ENCODE assay signal across 9 cellular contexts in genomic region chr16:57734925-57735754, GRCh38. TPM values are rescaled to one million over a fixed set of nuclear protein-coding genes. Genes with fewer than 3 reads are reported as not detected.
DNase-seq lines count a peak whose midpoint lies in the region; ATAC-seq and TF ChIP-seq lines count a peak whose summit lies in the region.
"Had no signal": no experiment of that assay in that cellular context is flagged by ENCODE, and none has a peak within 500 bp of the region (broad histone marks: within the 10 kb centered on the region; RNA-seq: fewer than 3 reads in every experiment).

No MANE protein-coding gene starts in this region.

- H3K9me3 ChIP-seq in spleen = peaks cover 0 to 9% (median 4%) of the 10 kb centered on the region in 8 donors

- H3K4me3 ChIP-seq in AG10803 (ENCODE audit: low read length) = peak overlapping the region; percentile 88
- H3K4me3 ChIP-seq in spleen = peak overlapping the region; percentile 82 to 99 (median 97)

- H3K36me3 ChIP-seq in spleen = peaks cover 0 to 26% (median 0%) of the 10 kb centered on the region in 6 donors

- intact Hi-C loops in spleen (cut with DNase I; ENCODE audit: low total_unique reads) = no loop called here

- WGBS in spleen, 5 donors = 0 to 1% (median 0%) methylated on average over 31 to 45 of the region's 45 CpGs

- peaks cover 11 to 38% (median 26%) of the 10 kb centered on the region in 6 donors for H3K4me1 ChIP-seq in spleen

- H3K27ac ChIP-seq in spleen = peak overlapping the region; percentile 81 to 93 (median 88)

- peak; percentile 100 for DNase-seq in AG10803 (ENCODE audit: low read depth)
- peak; percentile 100 for DNase-seq in NCI-H345 treated with DMSO at 0.1 percent for 48 hours (lab: John Stamatoyannopoulos, UW; ENCODE audit: unreplicated experiment)
- peak; percentile 95 for DNase-seq in activated CD4-positive, CD25-positive, alpha-beta regulatory T cell treated with anti-CD3 and anti-CD28 coated beads, Interleukin-2, amount 50 U/mL, for 16 hours (ENCODE audit: low read depth, low spot score)
- DNase-seq in cerebellar cortex (ENCODE audit: low spot score) = peak; percentile 100
- DNase-seq in iris pigment epithelial cell (ENCODE audit: low read depth) = peak; percentile 100
- peak; percentile 97 for DNase-seq in spleen

- TF ChIP-seq CTCF in AG10803 (conservative IDR thresholded peaks at IDR 0.05; ENCODE audit: low read length) (no peak), spleen (IDR thresholded peaks at IDR 0.05 in 8 of 11, conservative IDR thresholded peaks at IDR 0.05 in 3 of 11) (peak in 2 of 11 experiments; percentile 25 to 44)

- no peaks in the 10 kb centered on the region for H3K27me3 ChIP-seq in spleen (replicated peaks in 1 of 7)

- TF ChIP-seq POLR2A in spleen (IDR thresholded peaks at IDR 0.05) = no peak

- peak; percentile 89 for ATAC-seq in GM19035 (IDR thresholded peaks at IDR 0.05; ENCODE audit: unreplicated experiment)
- ATAC-seq in HG03342 (IDR thresholded peaks at IDR 0.05; ENCODE audit: unreplicated experiment) = peak; percentile 91

RNA-seq across cellular contexts. Expression of gene KATNB1, which starts 0.4 kb away (rescaled TPM):
- total RNA-seq in spleen = 10 to 100 TPM; 15.7 to 23.1 (median 18.2) TPM
- 10 to 100 TPM; 10.6 to 14.5 (median 11.2) TPM for polyA plus RNA-seq in spleen

RNA-seq across cellular contexts. Expression of gene DRC7, which starts 40.5 kb away (rescaled TPM):
- total RNA-seq in spleen = 1 to 10 TPM in 1 of 7 donors, under 1 TPM in 2, not detected in 4; 0.20 to 2.1 (median 0.60) TPM
- polyA plus RNA-seq in spleen = under 1 TPM; 0.03 to 0.11 (median 0.06) TPM
- total RNA-seq: activated CD8-positive, alpha-beta memory T cell treated with anti-CD3 and anti-CD28 coated beads for 36 hours had no signal

Comparison
In these comparisons a context has a peak if more than half of its experiments do, and no peak if none do; other contexts are left out.
1. Peak in every context shown above with its lines: DNase-seq, ATAC-seq, H3K4me3 ChIP-seq and H3K27ac ChIP-seq.